Comparison of ENCODE assay signal across 8 cellular contexts in the genomic region with DNA sequence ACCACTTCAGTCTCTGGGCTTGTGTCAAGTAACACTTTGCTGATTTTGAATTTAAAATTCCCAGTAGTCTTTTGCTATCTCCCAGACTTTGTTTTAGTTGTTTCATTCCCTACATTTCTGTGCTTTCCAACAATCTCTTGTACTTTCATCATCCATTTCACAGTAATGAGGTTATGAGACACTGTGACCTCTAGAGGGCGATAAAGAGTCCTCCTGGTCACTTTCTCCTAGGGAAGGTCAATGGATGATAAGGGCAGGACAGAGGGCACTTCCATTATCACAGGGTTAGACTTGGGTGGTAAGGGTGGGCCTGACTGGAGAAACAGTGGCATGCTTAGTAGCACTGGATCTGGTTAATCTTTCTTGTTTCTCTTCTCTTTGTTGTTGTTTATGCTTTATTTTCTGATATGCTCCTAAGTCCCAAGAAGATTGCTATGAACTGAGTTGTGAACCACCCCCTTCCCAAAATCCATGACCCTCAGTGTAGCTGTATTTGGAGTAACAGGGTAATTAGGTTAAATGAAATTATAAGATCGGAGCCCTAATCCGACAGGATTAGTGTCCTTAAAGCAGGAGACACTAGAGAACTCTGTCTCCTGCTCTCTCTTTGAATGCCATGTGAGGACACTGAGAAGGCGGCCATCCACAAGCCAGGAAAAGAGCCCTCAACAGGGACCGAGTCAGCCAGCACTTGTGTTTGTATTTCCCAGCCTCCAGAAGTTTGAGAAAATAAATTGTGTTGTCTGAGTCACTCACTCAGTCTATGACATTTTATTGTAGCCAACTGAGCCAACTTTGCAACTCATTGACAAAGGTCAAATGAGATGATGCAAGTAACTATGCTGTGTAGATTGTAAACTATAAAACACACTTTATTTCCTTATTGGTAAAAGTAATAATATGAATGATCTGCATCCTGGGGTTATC.
DNase-seq lines count a peak whose midpoint lies in the region; FAIRE-seq and TF ChIP-seq lines count a peak whose summit lies in the region.

No MANE protein-coding gene starts in this region.

- no peaks in the 10 kb centered on the region for H3K27me3 ChIP-seq in brain microvascular endothelial cell (replicated peaks)

- no peak for TF ChIP-seq POLR2A in H54 (IDR thresholded peaks at IDR 0.05; ENCODE audit: low read depth, low read length)

- H3K27ac ChIP-seq in brain microvascular endothelial cell, result no peak overlapping the region

- DNase-seq in NCI-H345 (lab: John Stamatoyannopoulos, UW) (peak; percentile 9), NCI-H345 treated with DMSO at 0.1 percent for 48 hours (lab: John Stamatoyannopoulos, UW; ENCODE audit: unreplicated experiment) (no peak), H54 (ENCODE audit: insufficient read length, low spot score) (peak; percentile 12), NCI-H1105 treated with DMSO at 0.1 percent for 48 hours (lab: John Stamatoyannopoulos, UW) (peak; percentile 43), brain microvascular endothelial cell (no peak), medulla oblongata (ENCODE audit: extremely low spot score) (peak; percentile 79), activated gamma-delta T cell (lab: John Stamatoyannopoulos, UW) (no peak)
- DNase-seq in activated naive CD4-positive, alpha-beta T cell treated with Interleukin-2 at 50 U/mL for 16 hours, result no peak

- in situ Hi-C loops in brain microvascular endothelial cell (cut with HindIII; ENCODE audit: low pct_ligation_motif_present, low sequenced_read_pairs), result no loop called here

- FAIRE-seq in H54 (lab: Jason Lieb, UNC), result peak; percentile 60

- H3K36me3 ChIP-seq in brain microvascular endothelial cell (replicated peaks), result no peaks in the 10 kb centered on the region

- TF ChIP-seq CTCF in brain microvascular endothelial cell (IDR thresholded peaks at IDR 0.05; ENCODE audit: low read depth, low read length, missing control alignments), result peak; percentile 49

- H3K4me3 ChIP-seq in brain microvascular endothelial cell (ENCODE audit: low read depth, low read length), result no peak overlapping the region

Comparison
In these comparisons a context has a peak if more than half of its experiments do, and no peak if none do; other contexts are left out.
1. DNase-seq: peak in NCI-H345 (single experiment), H54 (single experiment), NCI-H1105 treated with DMSO at 0.1 percent for 48 hours (single experiment) and medulla oblongata (single experiment); none in NCI-H345 treated with DMSO at 0.1 percent for 48 hours (single experiment), brain microvascular endothelial cell (single experiment), activated naive CD4-positive, alpha-beta T cell treated with Interleukin-2 at 50 U/mL for 16 hours (single experiment) and activated gamma-delta T cell (single experiment).